ENCODE assay signal across 14 cellular contexts in genomic region chr1:144567459-144567928, GRCh38. TPM values are rescaled to one million over a fixed set of nuclear protein-coding genes. Genes with fewer than 3 reads are reported as not detected.
DNase-seq lines count a peak whose midpoint lies in the region; ATAC-seq and TF ChIP-seq lines count a peak whose summit lies in the region.
"Not testable (repeated sequence)": the region's sequence is repeated elsewhere in the genome, so short reads cannot be mapped to it uniquely, and the experiment has no call there.
"Had no signal": no experiment of that assay in that cellular context is flagged by ENCODE, and none has a peak within 500 bp of the region (broad histone marks: within the 10 kb centered on the region; RNA-seq: fewer than 3 reads in every experiment).

No MANE protein-coding gene starts in this region.

- POLR2A ChIA-PET in CD8-positive, alpha-beta memory T cell (lab: Charles Lee); activated naive CD8-positive, alpha-beta T cell treated with anti-CD3 and anti-CD28 coated beads, Interleukin-2, amount 10 ng/mL, durations not matched to agents 7 days and 5 days (lab: Charles Lee): not testable (repeated sequence)

- WGBS in ectodermal cell, 2 experiments = 0% methylated on average over 11 to 22 of the region's 38 CpGs

- H3K36me3 Mint-ChIP-seq in CD8-positive, alpha-beta memory T cell; T-helper 1 cell treated with Interleukin-12 subunit alpha and Interleukin-12 subunit beta and Interleukin-4 antibody, amounts not matched to agents 30 μg/mL and 1 μg/mL, for 36 hours (ENCODE audit: low read depth); activated CD8-positive, alpha-beta memory T cell treated with anti-CD3 and anti-CD28 coated beads, Interleukin-2, amount 10 ng/mL, durations not matched to agents 7 days and 5 days; activated naive CD8-positive, alpha-beta T cell treated with anti-CD3 and anti-CD28 coated beads, Interleukin-2, amount 10 ng/mL, durations not matched to agents 7 days and 5 days; progenitor cell of endocrine pancreas (ENCODE audit: insufficient read depth): not testable (repeated sequence)

- H3K9me3 Mint-ChIP-seq in CD8-positive, alpha-beta memory T cell; T-helper 1 cell treated with Interleukin-12 subunit alpha and Interleukin-12 subunit beta and Interleukin-4 antibody, amounts not matched to agents 30 μg/mL and 1 μg/mL, for 36 hours; activated CD8-positive, alpha-beta memory T cell treated with anti-CD3 and anti-CD28 coated beads, Interleukin-2, amount 10 ng/mL, durations not matched to agents 7 days and 5 days (ENCODE audit: low read depth); activated naive CD8-positive, alpha-beta T cell treated with anti-CD3 and anti-CD28 coated beads, Interleukin-2, amount 10 ng/mL, durations not matched to agents 7 days and 5 days; progenitor cell of endocrine pancreas (ENCODE audit: low read depth); stimulated activated naive CD8-positive, alpha-beta T cell treated with anti-CD3 and anti-CD28 coated beads, Interleukin-15, amount 100 ng/mL, for 72 hours: not testable (repeated sequence)

- peak; percentile 12 to 56 (median 44) for DNase-seq in CD8-positive, alpha-beta memory T cell
- not testable (repeated sequence) for DNase-seq in activated CD8-positive, alpha-beta memory T cell treated with anti-CD3 and anti-CD28 coated beads, Interleukin-2, amount 10 ng/mL, durations not matched to agents 7 days and 5 days; kidney epithelial cell (ENCODE audit: low read depth)
- DNase-seq in activated naive CD8-positive, alpha-beta T cell treated with anti-CD3 and anti-CD28 coated beads, Interleukin-2, amount 10 ng/mL, durations not matched to agents 7 days and 5 days = peak; percentile 51
- peak; percentile 20 for DNase-seq in progenitor cell of endocrine pancreas (ENCODE audit: low spot score, unreplicated experiment)
- peak; percentile 62 to 68 for DNase-seq in stimulated activated naive CD8-positive, alpha-beta T cell treated with anti-CD3 and anti-CD28 coated beads, Interleukin-15, amount 100 ng/mL, for 72 hours

- H3K27ac ChIP-seq in CD8-positive, alpha-beta memory T cell (ENCODE audit: low read depth, low read length); ectodermal cell (ENCODE audit: insufficient read depth, low read depth, low read length, poor library complexity, severe bottlenecking): not testable (repeated sequence)

- H3K4me3 ChIP-seq in CD8-positive, alpha-beta memory T cell (ENCODE audit: low read length) = not testable (repeated sequence)
- peak overlapping the region; percentile 36 for H3K4me3 ChIP-seq in ectodermal cell (ENCODE audit: insufficient read depth, low read depth, low read length)
- H3K4me3 ChIP-seq in kidney epithelial cell (ENCODE audit: low read depth, low read length) = peak overlapping the region; percentile 20

- not testable (repeated sequence) for H3K36me3 ChIP-seq in CD8-positive, alpha-beta memory T cell (ENCODE audit: insufficient read depth, low read length); ectodermal cell (ENCODE audit: control insufficient read depth, insufficient read depth, low read length); kidney epithelial cell (ENCODE audit: control insufficient read depth, insufficient read depth, low read length)

- H3K9me3 ChIP-seq in CD8-positive, alpha-beta memory T cell (ENCODE audit: low read length); ectodermal cell (ENCODE audit: control insufficient read depth, low read length): not testable (repeated sequence)

- peak overlapping the region in 6 of 8 donors; percentile 10 to 89 (median 79) for H3K27ac Mint-ChIP-seq in CD8-positive, alpha-beta memory T cell
- H3K27ac Mint-ChIP-seq in T-helper 1 cell treated with Interleukin-12 subunit alpha and Interleukin-12 subunit beta and Interleukin-4 antibody, amounts not matched to agents 30 μg/mL and 1 μg/mL, for 36 hours = peak overlapping the region; percentile 77
- H3K27ac Mint-ChIP-seq in activated CD8-positive, alpha-beta memory T cell treated with anti-CD3 and anti-CD28 coated beads, Interleukin-2, amount 10 ng/mL, durations not matched to agents 7 days and 5 days = not testable (repeated sequence)
- H3K27ac Mint-ChIP-seq in activated naive CD8-positive, alpha-beta T cell treated with anti-CD3 and anti-CD28 coated beads, Interleukin-2, amount 10 ng/mL, durations not matched to agents 7 days and 5 days = peak overlapping the region; percentile 34
- H3K27ac Mint-ChIP-seq in progenitor cell of endocrine pancreas = peak overlapping the region; percentile 88
- peak overlapping the region; percentile 81 to 94 for H3K27ac Mint-ChIP-seq in stimulated activated naive CD8-positive, alpha-beta T cell treated with anti-CD3 and anti-CD28 coated beads, Interleukin-15, amount 100 ng/mL, for 72 hours

- not testable (repeated sequence) for H3K27me3 Mint-ChIP-seq in CD8-positive, alpha-beta memory T cell; T-helper 1 cell treated with Interleukin-12 subunit alpha and Interleukin-12 subunit beta and Interleukin-4 antibody, amounts not matched to agents 30 μg/mL and 1 μg/mL, for 36 hours (ENCODE audit: low read depth); activated CD8-positive, alpha-beta memory T cell treated with anti-CD3 and anti-CD28 coated beads, Interleukin-2, amount 10 ng/mL, durations not matched to agents 7 days and 5 days; activated naive CD8-positive, alpha-beta T cell treated with anti-CD3 and anti-CD28 coated beads, Interleukin-2, amount 10 ng/mL, durations not matched to agents 7 days and 5 days; progenitor cell of endocrine pancreas; stimulated activated naive CD8-positive, alpha-beta T cell treated with anti-CD3 and anti-CD28 coated beads, Interleukin-15, amount 100 ng/mL, for 72 hours

- H3K4me1 Mint-ChIP-seq in CD8-positive, alpha-beta memory T cell; T-helper 1 cell treated with Interleukin-12 subunit alpha and Interleukin-12 subunit beta and Interleukin-4 antibody, amounts not matched to agents 30 μg/mL and 1 μg/mL, for 36 hours (ENCODE audit: low read depth); activated CD8-positive, alpha-beta memory T cell treated with anti-CD3 and anti-CD28 coated beads, Interleukin-2, amount 10 ng/mL, durations not matched to agents 7 days and 5 days; activated naive CD8-positive, alpha-beta T cell treated with anti-CD3 and anti-CD28 coated beads, Interleukin-2, amount 10 ng/mL, durations not matched to agents 7 days and 5 days; progenitor cell of endocrine pancreas (ENCODE audit: low read depth); stimulated activated naive CD8-positive, alpha-beta T cell treated with anti-CD3 and anti-CD28 coated beads, Interleukin-15, amount 100 ng/mL, for 72 hours: not testable (repeated sequence)

- H3K4me3 Mint-ChIP-seq in CD8-positive, alpha-beta memory T cell = peak overlapping the region; percentile 69 to 91 (median 79)
- peak overlapping the region; percentile 86 for H3K4me3 Mint-ChIP-seq in T-helper 1 cell treated with Interleukin-12 subunit alpha and Interleukin-12 subunit beta and Interleukin-4 antibody, amounts not matched to agents 30 μg/mL and 1 μg/mL, for 36 hours
- peak overlapping the region; percentile 64 for H3K4me3 Mint-ChIP-seq in activated CD8-positive, alpha-beta memory T cell treated with anti-CD3 and anti-CD28 coated beads, Interleukin-2, amount 10 ng/mL, durations not matched to agents 7 days and 5 days
- H3K4me3 Mint-ChIP-seq in activated naive CD8-positive, alpha-beta T cell treated with anti-CD3 and anti-CD28 coated beads, Interleukin-2, amount 10 ng/mL, durations not matched to agents 7 days and 5 days = peak overlapping the region; percentile 73
- peak overlapping the region; percentile 72 for H3K4me3 Mint-ChIP-seq in progenitor cell of endocrine pancreas (ENCODE audit: low read depth)
- H3K4me3 Mint-ChIP-seq in stimulated activated naive CD8-positive, alpha-beta T cell treated with anti-CD3 and anti-CD28 coated beads, Interleukin-15, amount 100 ng/mL, for 72 hours = peak overlapping the region; percentile 61 to 85

- TF ChIP-seq CTCF in kidney epithelial cell (IDR thresholded peaks at IDR 0.05; ENCODE audit: insufficient read depth, low read length, poor library complexity, severe bottlenecking) = not testable (repeated sequence)
- TF ChIP-seq CTCF in progenitor cell of endocrine pancreas (IDR thresholded peaks at IDR 0.05; ENCODE audit: unreplicated experiment) = peak; percentile 35

- not testable (repeated sequence) for H3K4me1 ChIP-seq in CD8-positive, alpha-beta memory T cell (ENCODE audit: insufficient read depth, low read length); ectodermal cell (ENCODE audit: control insufficient read depth, insufficient read depth, low read length)

- CTCF ChIA-PET in CD8-positive, alpha-beta memory T cell (lab: Charles Lee); activated CD8-positive, alpha-beta memory T cell treated with anti-CD3 and anti-CD28 coated beads, Interleukin-2, amount 10 ng/mL, durations not matched to agents 7 days and 5 days (lab: Charles Lee): not testable (repeated sequence)

- ATAC-seq in activated CD8-positive, alpha-beta memory T cell treated with anti-CD3 and anti-CD28 coated beads, Interleukin-2, amount 10 ng/mL, durations not matched to agents 7 days and 5 days; activated naive CD8-positive, alpha-beta T cell treated with anti-CD3 and anti-CD28 coated beads, Interleukin-2, amount 10 ng/mL, durations not matched to agents 7 days and 5 days (ENCODE audit: low read depth); stimulated activated naive CD8-positive, alpha-beta T cell treated with anti-CD3 and anti-CD28 coated beads, Interleukin-15, amount 100 ng/mL, for 72 hours: not testable (repeated sequence)

- H3K27me3 ChIP-seq in CD8-positive, alpha-beta memory T cell (ENCODE audit: insufficient read depth, low read length, poor library complexity, severe bottlenecking); ectodermal cell (ENCODE audit: control insufficient read depth, insufficient read depth, low read length, poor library complexity, severe bottlenecking); kidney epithelial cell (ENCODE audit: control insufficient read depth, insufficient read depth, low read length): not testable (repeated sequence)

RNA-seq across cellular contexts. Expression of gene PPIAL4F, which starts 25.2 kb away (rescaled TPM):
- not detected for total RNA-seq in CD8-positive, alpha-beta memory T cell
- not detected for polyA plus RNA-seq in CD8-positive, alpha-beta memory T cell
- not detected for total RNA-seq in activated CD8-positive, alpha-beta memory T cell treated with anti-CD3 and anti-CD28 coated beads, Interleukin-2, amount 10 ng/mL, durations not matched to agents 7 days and 5 days
- not detected for total RNA-seq in activated naive CD8-positive, alpha-beta T cell treated with anti-CD3 and anti-CD28 coated beads, Interleukin-2, amount 10 ng/mL, durations not matched to agents 7 days and 5 days
- not detected for polyA plus RNA-seq in ectodermal cell (2013, experiment 1 of 4)
- polyA plus RNA-seq in ectodermal cell (2013, experiment 2 of 4) = not detected
- polyA plus RNA-seq in ectodermal cell (2013, experiment 3 of 4) = not detected
- not detected for polyA plus RNA-seq in ectodermal cell (2013, experiment 4 of 4)
- total RNA-seq in kidney epithelial cell (not detected in 2 replicates), progenitor cell of endocrine pancreas (not detected in 2 replicates)
- total RNA-seq: cardiac septum, mucosa of gallbladder, PC-9, psoas muscle, urinary bladder had no signal
- polyA plus RNA-seq: psoas muscle, SK-N-SH, urinary bladder had no signal
